34 cellular contexts compared by ENCODE assay signal in genomic region chr2:181341855-181342594, GRCh38.
"Had no signal": no experiment of that assay in that cellular context is flagged by ENCODE, and none has a peak within 500 bp of the region (broad histone marks: within the 10 kb centered on the region; RNA-seq: fewer than 3 reads in every experiment).

No MANE protein-coding gene starts in this region.

- H3K4me3 Mint-ChIP-seq: activated B cell treated with CpG ODN at 0.5 μM for 24 hours; activated CD8-positive, alpha-beta T cell treated with anti-CD3 and anti-CD28 coated beads for 36 hours; activated naive CD8-positive, alpha-beta T cell; activated naive CD8-positive, alpha-beta T cell treated with anti-CD3 and anti-CD28 coated beads, Interleukin-2, amount 50 U/mL, for 24 hours; activated T-helper 1 cell treated with anti-CD3 and anti-CD28 coated beads, Interleukin-12 subunit alpha, Interleukin-12 subunit beta, Interleukin-2, Interleukin-4 antibody, amounts not matched to agents 30 ng/mL and 10 ng/mL and 1 ng/mL, durations not matched to agents 14 hours and 24 hours and 36 hours; effector memory CD8-positive, alpha-beta T cell; T-helper 17 cell; T-helper 2 cell treated with Interferon-gamma antibody and Interleukin-4, amounts not matched to agents 5 μg/mL and 100 μg/mL, for 36 hours had no signal

- H3K27me3 ChIP-seq: adrenal gland, body of pancreas, esophagus muscularis mucosa, gastroesophageal sphincter, heart right ventricle, hepatocyte had no signal

- H3K79me2 ChIP-seq: hepatocyte had no signal

- H3K4me2 ChIP-seq: hepatocyte had no signal

- H3K27ac Mint-ChIP-seq: activated B cell treated with CpG ODN at 0.5 μM for 24 hours; activated CD8-positive, alpha-beta T cell treated with anti-CD3 and anti-CD28 coated beads for 36 hours; activated naive CD8-positive, alpha-beta T cell; activated naive CD8-positive, alpha-beta T cell treated with anti-CD3 and anti-CD28 coated beads, Interleukin-2, amount 50 U/mL, for 24 hours; activated T-helper 1 cell treated with anti-CD3 and anti-CD28 coated beads, Interleukin-12 subunit alpha, Interleukin-12 subunit beta, Interleukin-2, Interleukin-4 antibody, amounts not matched to agents 30 ng/mL and 10 ng/mL and 1 ng/mL, durations not matched to agents 14 hours and 24 hours and 36 hours; activated T-helper 2 cell treated with anti-CD3 and anti-CD28 coated beads, Interferon-gamma antibody, Interleukin-2, Interleukin-4, amounts not matched to agents 10 μg/mL and 5 μg/mL and 100 μg/mL, durations not matched to agents 14 hours and 24 hours and 36 hours; T-helper 17 cell; T-helper 2 cell treated with Interferon-gamma antibody and Interleukin-4, amounts not matched to agents 5 μg/mL and 100 μg/mL, for 36 hours had no signal

- H3K9me3 ChIP-seq: adrenal gland, body of pancreas, esophagus muscularis mucosa, gastroesophageal sphincter, heart right ventricle had no signal

- DNase-seq: activated B cell treated with CpG ODN at 0.5 μM for 24 hours; activated CD4-positive, alpha-beta T cell treated with anti-CD3 and anti-CD28 coated beads for 48 hours; activated CD4-positive, alpha-beta T cell treated with anti-CD3 and anti-CD28 coated beads, Interleukin-2, amount 50 U/mL, for 1 hour; activated CD4-positive, alpha-beta T cell treated with anti-CD3 and anti-CD28 coated beads, Interleukin-2, amount 50 U/mL, for 48 hours; activated CD8-positive, alpha-beta memory T cell treated with anti-CD3 and anti-CD28 coated beads for 24 hours; activated CD8-positive, alpha-beta T cell treated with anti-CD3 and anti-CD28 coated beads for 36 hours; activated gamma-delta T cell; activated naive CD4-positive, alpha-beta T cell; activated naive CD4-positive, alpha-beta T cell treated with anti-CD3 and anti-CD28 coated beads, Interleukin-2, amount 50 U/mL, for 16 hours; activated naive CD8-positive, alpha-beta T cell treated with anti-CD3 and anti-CD28 coated beads, Interleukin-2, amount 50 U/mL, for 24 hours; activated T-cell treated with anti-CD3 and anti-CD28 coated beads, Interleukin-2, amount 50 U/mL, for 48 hours; adrenal gland; amygdala; aorta; body of pancreas; caudate nucleus; cortex of kidney; dermis blood vessel endothelial cell; effector CD4-positive, alpha-beta T cell; effector memory CD8-positive, alpha-beta T cell; foreskin melanocyte; heart right ventricle; T-helper 17 cell; T1000; WERI-Rb-1 had no signal

- H3K4me1 ChIP-seq: adrenal gland, body of pancreas, esophagus muscularis mucosa, gastroesophageal sphincter, heart right ventricle had no signal

- H2AFZ ChIP-seq: hepatocyte had no signal

- H3K9me3 Mint-ChIP-seq: effector memory CD8-positive, alpha-beta T cell had no signal

- H3K4me1 Mint-ChIP-seq: T-helper 17 cell had no signal

- H3K4me3 ChIP-seq: adrenal gland, body of pancreas, esophagus muscularis mucosa, gastroesophageal sphincter, heart right ventricle, hepatocyte had no signal

- H3K27ac ChIP-seq: adrenal gland, body of pancreas, esophagus muscularis mucosa, gastroesophageal sphincter, heart right ventricle, hepatocyte, WERI-Rb-1 had no signal

- H3K27me3 Mint-ChIP-seq: activated B cell treated with CpG ODN at 0.5 μM for 24 hours; activated CD8-positive, alpha-beta T cell treated with anti-CD3 and anti-CD28 coated beads for 36 hours; activated naive CD8-positive, alpha-beta T cell; activated naive CD8-positive, alpha-beta T cell treated with anti-CD3 and anti-CD28 coated beads, Interleukin-2, amount 50 U/mL, for 24 hours; effector memory CD8-positive, alpha-beta T cell; T-helper 17 cell had no signal

- ATAC-seq: activated CD4-positive, CD25-positive, alpha-beta regulatory T cell treated with anti-CD3 and anti-CD28 coated beads, Interleukin-2, amount 50 U/mL, for 24 hours; activated CD8-positive, alpha-beta T cell treated with anti-CD3 and anti-CD28 coated beads for 36 hours; activated naive CD8-positive, alpha-beta T cell treated with anti-CD3 and anti-CD28 coated beads, Interleukin-2, amount 50 U/mL, for 24 hours; body of pancreas; effector memory CD8-positive, alpha-beta T cell; gastroesophageal sphincter; heart right ventricle; T-helper 17 cell had no signal

- H3K36me3 ChIP-seq: adrenal gland, esophagus muscularis mucosa, gastroesophageal sphincter, heart right ventricle, WERI-Rb-1 had no signal

- FAIRE-seq: colon had no signal
